In the genomic region with DNA sequence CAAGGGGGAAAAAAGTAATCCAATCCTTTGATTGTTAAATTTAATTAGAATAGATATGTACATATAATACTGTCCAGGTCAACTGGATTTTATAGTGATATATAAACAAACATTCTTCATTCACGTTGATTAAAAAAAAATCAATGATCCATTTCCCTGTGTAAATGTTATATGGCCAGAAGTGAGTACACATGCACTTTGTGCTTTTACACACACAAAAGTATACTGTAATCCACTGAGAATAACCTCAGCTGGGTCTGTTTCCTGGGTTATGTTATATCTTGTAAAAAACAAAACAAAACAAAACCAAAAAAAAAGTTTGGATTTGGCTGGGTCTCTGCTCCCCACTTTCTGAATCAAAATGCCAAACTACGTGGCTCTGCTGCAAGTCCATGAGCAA, we compare ENCODE assay signal across 10 cellular contexts.
"Had no signal": no experiment of that assay in that cellular context is flagged by ENCODE, and none has a peak within 500 bp of the region (broad histone marks: within the 10 kb centered on the region; RNA-seq: fewer than 3 reads in every experiment).

No MANE protein-coding gene starts in this region.

- H3K36me3 ChIP-seq: HAP-1 had no signal

- H3K9ac ChIP-seq: GM23248 had no signal

- H3K4me1 ChIP-seq: HAP-1 had no signal

- ATAC-seq: HCT116, K562 had no signal

- H3K27ac ChIP-seq: GM23248, HL-60 had no signal

- H2AFZ ChIP-seq: GM23248 had no signal

- H3K4me3 ChIP-seq: GM23248, HAP-1, K562 had no signal

- FAIRE-seq: K562 had no signal

- DNase-seq: GM23248, GOT3, H7, HFFc6, IMR-90, KG1 had no signal

- H3K9me3 ChIP-seq: HAP-1 had no signal
